Comparison of ENCODE assay signal across 25 cellular contexts in the genomic region with DNA sequence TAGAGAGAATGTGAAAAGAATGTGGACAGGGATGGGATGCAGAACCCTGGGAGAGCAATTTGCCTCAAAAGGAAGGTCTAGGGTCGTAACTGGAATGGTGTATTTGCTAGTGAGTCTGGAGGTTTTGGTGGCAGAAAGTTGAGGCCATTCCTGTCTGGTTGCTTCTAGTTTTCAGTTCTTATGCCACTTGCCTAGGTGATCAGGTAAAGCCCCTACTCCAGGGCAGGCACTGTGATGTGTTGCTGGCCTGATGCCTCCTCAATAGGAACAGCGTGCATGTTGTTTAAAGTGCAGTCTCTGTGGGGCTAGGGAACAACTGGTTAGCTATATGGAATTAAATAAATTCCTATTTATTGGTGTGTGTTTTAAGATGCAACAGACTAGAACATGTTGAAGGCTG.
"Had no signal": no experiment of that assay in that cellular context is flagged by ENCODE, and none has a peak within 500 bp of the region (broad histone marks: within the 10 kb centered on the region; RNA-seq: fewer than 3 reads in every experiment).

No MANE protein-coding gene starts in this region.

- ATAC-seq: gastroesophageal sphincter; left cardiac atrium; natural killer cell treated with Interleukin-12 subunit alpha and Interleukin-12 subunit beta and Interleukin-15 and Interleukin-18, amount 100 ng/mL, for 72 hours; stimulated activated naive CD8-positive, alpha-beta T cell treated with anti-CD3 and anti-CD28 coated beads, Interleukin-15, Interleukin-2, amounts not matched to agents 100 U/mL and 50 U/mL, for 24 hours had no signal

- DNase-seq: cortex of kidney; dorsolateral prefrontal cortex; effector CD8-positive, alpha-beta T cell; kidney; left cardiac atrium; left ventricle myocardium inferior; nucleus accumbens; ovary; sigmoid colon; stimulated activated CD4-positive, alpha-beta T cell treated with anti-CD3 and anti-CD28 coated beads, Interleukin-2, amount 100 ng/mL, for 24 hours; stimulated activated CD4-positive, alpha-beta T cell treated with anti-CD3 and anti-CD28 coated beads, Interleukin-4, amount 100 ng/mL, for 4 hours; stimulated activated naive CD8-positive, alpha-beta T cell treated with anti-CD3 and anti-CD28 coated beads, Interleukin-15, Interleukin-2, amounts not matched to agents 100 U/mL and 50 U/mL, for 24 hours; thyroid gland; upper lobe of left lung; uterus had no signal

- H3K36me3 ChIP-seq: ovary, uterus had no signal

- H3K4me1 ChIP-seq: left ventricle myocardium inferior, neural progenitor cell, suprapubic skin, thyroid gland, uterus had no signal

- H3K4me3 ChIP-seq: dorsolateral prefrontal cortex, esophagus muscularis mucosa, gastroesophageal sphincter, hepatocyte, left ventricle myocardium inferior, lung, neural progenitor cell, ovary, right atrium auricular region, sigmoid colon, skin epidermis, suprapubic skin, thyroid gland, upper lobe of left lung, uterus had no signal

- H3K4me2 ChIP-seq: hepatocyte, neural progenitor cell had no signal

- H3K9me3 Mint-ChIP-seq: natural killer cell treated with Interleukin-12 subunit alpha and Interleukin-12 subunit beta and Interleukin-15 and Interleukin-18, amount 100 ng/mL, for 72 hours; neural progenitor cell had no signal

- H3K27me3 Mint-ChIP-seq: natural killer cell treated with Interleukin-12 subunit alpha and Interleukin-12 subunit beta and Interleukin-15 and Interleukin-18, amount 100 ng/mL, for 72 hours had no signal

- H3K27ac Mint-ChIP-seq: neural progenitor cell had no signal

- H3K27ac ChIP-seq: dorsolateral prefrontal cortex, epithelial cell of prostate, esophagus muscularis mucosa, gastroesophageal sphincter, hepatocyte, left ventricle myocardium inferior, neural progenitor cell, ovary, right atrium auricular region, sigmoid colon, skin epidermis, suprapubic skin, thyroid gland, upper lobe of left lung, uterus had no signal

- H3K4me3 Mint-ChIP-seq: natural killer cell treated with Interleukin-12 subunit alpha and Interleukin-12 subunit beta and Interleukin-15 and Interleukin-18, amount 100 ng/mL, for 72 hours; neural progenitor cell had no signal

- H3K4me1 Mint-ChIP-seq: neural progenitor cell had no signal

- H2AFZ ChIP-seq: hepatocyte, neural progenitor cell had no signal

- H3K9me3 ChIP-seq: ovary, sigmoid colon, suprapubic skin, thyroid gland had no signal

- H3K27me3 ChIP-seq: dorsolateral prefrontal cortex, esophagus muscularis mucosa, gastroesophageal sphincter, hepatocyte, neural progenitor cell, ovary, right atrium auricular region, sigmoid colon, suprapubic skin, thyroid gland, upper lobe of left lung, uterus had no signal
